ENCODE assay signal across 8 cellular contexts in genomic region chr1:218345673-218346390, GRCh38. TPM values are rescaled to one million over a fixed set of nuclear protein-coding genes. Genes with fewer than 3 reads are reported as not detected.
DNase-seq lines count a peak whose midpoint lies in the region; ATAC-seq and TF ChIP-seq lines count a peak whose summit lies in the region.

No MANE protein-coding gene starts in this region.

- H3K9me3 ChIP-seq in NT2/D1 (ENCODE audit: insufficient read depth, low read length) (no peaks in the 10 kb centered on the region), hepatocyte (ENCODE audit: low read depth) (no peaks in the 10 kb centered on the region), psoas muscle (no peaks in the 10 kb centered on the region)

- no peaks in the 10 kb centered on the region for H4K20me1 ChIP-seq in hepatocyte (ENCODE audit: insufficient read depth, poor library complexity, severe bottlenecking)

- H3K36me3 ChIP-seq in NT2/D1 (ENCODE audit: insufficient read depth, insufficient read length, low read length) (no peaks in the 10 kb centered on the region), hepatocyte (replicated peaks; ENCODE audit: insufficient read depth, low read depth) (no peaks in the 10 kb centered on the region), psoas muscle (ENCODE audit: insufficient read depth in 1 of 2, low read depth in 1 of 2) (no peaks in the 10 kb centered on the region)

- under 1% methylated on average over 61 of the region's 64 CpGs for WGBS in hepatocyte (ENCODE audit: low lambda C conversion rate, missing lambda C conversion rate)
- 0% methylated on average over 53 to 64 of the region's 64 CpGs for WGBS in psoas muscle, 3 donors

- DNase-seq in DMS153 treated with DMSO at 0.1 percent for 48 hours (lab: John Stamatoyannopoulos, UW; ENCODE audit: unreplicated experiment) = peak; percentile 46
- DNase-seq in NT2/D1 (ENCODE audit: low read depth, low spot score) = no peak
- peak; percentile 79 for DNase-seq in amniotic epithelial cell (ENCODE audit: low read depth)
- peak; percentile 80 for DNase-seq in hepatocyte (ENCODE audit: low spot score)
- peak; percentile 77 to 87 for DNase-seq in psoas muscle
- no peak for DNase-seq in RKO (ENCODE audit: low spot score)

- intact Hi-C loops in psoas muscle (cut with DNase I) = loop anchor here (2.0 to 10.0 kb wide), 5 partner anchors 91 to 829 kb away; partner anchors contain the start of gene LYPLAL1 (in 1 of the 2)

- H3K4me3 ChIP-seq in NT2/D1 (ENCODE audit: insufficient read length, low read depth) (peak overlapping the region; percentile 67), hepatocyte (peak overlapping the region; percentile 73), psoas muscle (peak overlapping the region; percentile 73)

- H3K9me2 ChIP-seq in hepatocyte (replicated peaks; ENCODE audit: insufficient read depth) = no peaks in the 10 kb centered on the region

- H2AFZ ChIP-seq in hepatocyte = peak overlapping the region; percentile 56

- H3K79me2 ChIP-seq in hepatocyte = peaks cover 21% of the 10 kb centered on the region

- H3K27me3 ChIP-seq in NT2/D1 (ENCODE audit: insufficient read depth, insufficient read length) = peaks cover 52% of the 10 kb centered on the region
- H3K27me3 ChIP-seq in hepatocyte = no peaks in the 10 kb centered on the region
- no peaks in the 10 kb centered on the region for H3K27me3 ChIP-seq in psoas muscle (ENCODE audit: insufficient read depth in 3 of 3, low read length in 2 of 3)

- TF ChIP-seq CTCF in hepatocyte (IDR thresholded peaks at IDR 0.05; ENCODE audit: poor library complexity) = peak; percentile 12
- TF ChIP-seq CTCF in psoas muscle (IDR thresholded peaks at IDR 0.05) = no peak

- H3K9ac ChIP-seq in NT2/D1 (ENCODE audit: insufficient read length, low read depth) = peak overlapping the region; percentile 76

- ATAC-seq in GM19455 (IDR thresholded peaks at IDR 0.05; ENCODE audit: unreplicated experiment) (peak; percentile 61), HG03442 (IDR thresholded peaks at IDR 0.05; ENCODE audit: unreplicated experiment) (peak; percentile 68), psoas muscle (peak; percentile 70 to 77 (median 76))

- peak overlapping the region; percentile 92 for H3K4me2 ChIP-seq in hepatocyte

- no peaks in the 10 kb centered on the region for H3K4me1 ChIP-seq in NT2/D1 (ENCODE audit: insufficient read depth, insufficient read length)
- H3K4me1 ChIP-seq in hepatocyte (ENCODE audit: insufficient read depth) = peaks cover 4% of the 10 kb centered on the region
- peaks cover 23% of the 10 kb centered on the region for H3K4me1 ChIP-seq in psoas muscle

- H3K27ac ChIP-seq in hepatocyte (peak overlapping the region; percentile 90), psoas muscle (peak overlapping the region; percentile 89)

RNA-seq across cellular contexts. Expression of gene TGFB2, which starts 0.7 kb away (rescaled TPM):
- total RNA-seq in hepatocyte = 15.0 and 17.1 TPM in 2 replicates
- 6.7 and 13.6 TPM in 2 replicates for polyA plus RNA-seq in hepatocyte
- total RNA-seq in psoas muscle = 10 to 100 TPM in 2 of 4 donors, 1 to 10 TPM in 2; 5.1 to 35.4 (median 15.4) TPM
- 1 to 10 TPM in 2 of 3 donors, under 1 TPM in 1; 0.43 to 4.9 (median 1.9) TPM for polyA plus RNA-seq in psoas muscle

Comparison
In these comparisons a context has a peak if more than half of its experiments do, and no peak if none do; other contexts are left out.
1. DNase-seq: peak in DMS153 treated with DMSO at 0.1 percent for 48 hours (single experiment), amniotic epithelial cell (single experiment), hepatocyte (single experiment) and psoas muscle (2 of 2); none in NT2/D1 (single experiment) and RKO (single experiment).
2. Peak in every context shown above with its lines, with median percentiles within 50 percentile points of each other: ATAC-seq and H3K4me3 ChIP-seq.